Comparison of ENCODE assay signal across 8 cellular contexts in the genomic region with DNA sequence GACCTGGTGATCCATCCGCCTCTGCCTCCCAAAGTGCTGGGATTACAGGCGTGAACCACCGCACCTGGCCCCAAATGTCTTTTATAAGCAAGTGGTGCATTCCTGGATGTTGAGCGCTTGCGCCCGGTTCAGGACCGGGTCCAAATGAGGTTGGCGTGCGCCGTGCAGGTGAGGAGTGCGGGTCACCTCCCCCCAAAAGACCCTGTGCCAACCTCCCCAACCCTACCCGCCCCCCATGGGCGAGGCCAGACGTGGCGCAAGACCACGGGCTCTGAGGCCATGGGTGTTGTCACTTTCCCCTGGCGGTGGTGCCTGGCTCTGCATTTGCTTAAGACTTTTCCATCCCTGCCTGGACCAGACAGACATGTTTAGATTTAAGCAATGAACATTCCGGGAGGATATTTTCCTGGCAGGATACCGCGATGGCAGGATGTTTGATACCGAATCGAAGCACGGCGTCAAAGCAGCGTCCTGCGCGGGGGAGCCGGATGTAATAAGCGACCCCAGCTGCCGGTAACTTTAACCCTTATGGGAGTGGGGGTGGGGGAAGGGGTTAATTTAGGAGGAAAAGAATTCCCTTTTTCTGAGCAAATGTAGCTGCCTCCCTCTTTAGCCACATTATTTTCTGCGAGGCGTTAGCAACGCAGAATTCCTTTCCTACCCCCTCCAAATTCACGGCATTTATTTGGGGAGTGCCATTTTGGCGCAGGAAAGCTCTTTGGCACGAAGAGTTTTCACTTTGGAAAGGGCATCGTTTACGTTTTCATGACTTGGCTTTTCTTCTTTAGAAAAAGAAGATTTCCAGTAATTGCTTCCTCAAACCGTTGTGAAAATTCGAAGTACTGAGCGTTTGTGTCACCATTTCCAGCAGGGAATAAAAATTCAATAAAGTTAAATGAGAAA. TPM values are rescaled to one million over a fixed set of nuclear protein-coding genes. Genes with fewer than 3 reads are reported as not detected.
DNase-seq lines count a peak whose midpoint lies in the region; ATAC-seq and TF ChIP-seq lines count a peak whose summit lies in the region.

No MANE protein-coding gene starts in this region.

- 5 to 9% (median 7%) methylated on average over 36 to 41 of the region's 41 CpGs for WGBS in spleen, 5 donors

- H3K9me3 Mint-ChIP-seq in MCF 10A (ENCODE audit: unreplicated experiment) (no peaks in the 10 kb centered on the region), immature natural killer cell (no peaks in the 10 kb centered on the region)

- H3K4me3 Mint-ChIP-seq in MCF 10A (ENCODE audit: unreplicated experiment): peak overlapping the region; percentile 97
- H3K4me3 Mint-ChIP-seq in immature natural killer cell: peak overlapping the region; percentile 93 to 99 (median 97)

- intact Hi-C loops in MCF 10A (cut with micrococcal nuclease) (loop anchor here (2.0 to 5.0 kb wide), 2 partner anchors 231 to 462 kb away; no protein-coding TSS in a partner anchor), spleen (cut with DNase I; ENCODE audit: low total_unique reads) (no loop called here)

- TF ChIP-seq POLR2A in spleen (IDR thresholded peaks at IDR 0.05): no peak

- no peaks in the 10 kb centered on the region for H3K9me3 ChIP-seq in spleen

- peaks cover 19 to 70% (median 52%) of the 10 kb centered on the region in 6 donors for H3K4me1 ChIP-seq in spleen

- no TSS peak for BruUV-seq in MCF 10A (replicated peaks; lab: Mats Ljungman, UMichigan)

- H3K27ac Mint-ChIP-seq in MCF 10A (ENCODE audit: low read depth, unreplicated experiment): peak overlapping the region; percentile 98
- H3K27ac Mint-ChIP-seq in immature natural killer cell: peak overlapping the region; percentile 96 to 99 (median 98)

- H3K27ac ChIP-seq in spleen: peak overlapping the region; percentile 81 to 95 (median 90)

- peak; percentile 78 for TF ChIP-seq CTCF in AG09319 (IDR thresholded peaks at IDR 0.05; ENCODE audit: low read depth, low read length)
- peak; percentile 98 for TF ChIP-seq CTCF in MCF 10A (IDR thresholded peaks at IDR 0.05; ENCODE audit: unreplicated experiment)
- TF ChIP-seq CTCF in spleen (IDR thresholded peaks at IDR 0.05 in 8 of 11, conservative IDR thresholded peaks at IDR 0.05 in 3 of 11): peak; percentile 27 to 87 (median 74)

- H3K36me3 ChIP-seq in spleen: no peaks in the 10 kb centered on the region

- H3K27me3 ChIP-seq in spleen (replicated peaks in 1 of 7): peaks cover 0 to 76% (median 13%) of the 10 kb centered on the region in 7 donors

- H3K4me1 Mint-ChIP-seq in MCF 10A (ENCODE audit: insufficient read depth, unreplicated experiment): peaks cover 23% of the 10 kb centered on the region
- H3K4me1 Mint-ChIP-seq in immature natural killer cell: peaks cover 62 to 74% of the 10 kb centered on the region in 2 donors

- peak; percentile 31 for ATAC-seq in GM18867 (IDR thresholded peaks at IDR 0.05; ENCODE audit: unreplicated experiment)
- ATAC-seq in HG02970 (IDR thresholded peaks at IDR 0.05; ENCODE audit: low FRiP score, unreplicated experiment): no peak

- peak overlapping the region; percentile 41 to 85 (median 52) for H3K4me3 ChIP-seq in spleen

- DNase-seq in AG09319 (ENCODE audit: extremely low read depth, low read depth) (peak; percentile 54), NAMALWA (ENCODE audit: low spot score) (peak; percentile 92), T-helper 1 cell (peak in 3 of 5 donors; percentile 36 to 79 (median 44)), MCF 10A (ENCODE audit: unreplicated experiment) (peak; percentile 93), immature natural killer cell (peak; percentile 38 to 53 (median 49)), spleen (peak; percentile 85)

- H3K27me3 Mint-ChIP-seq in MCF 10A (ENCODE audit: insufficient read depth, unreplicated experiment): peaks cover 3% of the 10 kb centered on the region
- peaks cover 19 to 31% (median 22%) of the 10 kb centered on the region in 3 donors for H3K27me3 Mint-ChIP-seq in immature natural killer cell (ENCODE audit: low read depth in 3 of 3)

- POLR2A ChIA-PET in MCF 10A (lab: Yijun Ruan, JAX): interaction anchor here (0.6 to 8.2 kb wide), 21 partner anchors 10 to 1487 kb away, joined by 3 to 182 read pairs (median 5); a partner anchor contains a TSS

- CTCF ChIA-PET in MCF 10A (lab: Yijun Ruan, JAX): interaction anchor here (0.5 to 5.2 kb wide), 26 partner anchors 10 to 1948 kb away, joined by 3 to 30 read pairs (median 3); a partner anchor contains a TSS

- H3K36me3 Mint-ChIP-seq in MCF 10A (ENCODE audit: insufficient read depth, unreplicated experiment) (peaks cover 35% of the 10 kb centered on the region), immature natural killer cell (peaks cover 0 to 2% (median 0%) of the 10 kb centered on the region in 3 donors)

RNA-seq across cellular contexts. Expression of a gene that starts 27.8 kb away (rescaled TPM):
- total RNA-seq in MCF 10A (2022) (167 and 244 TPM in 2 replicates), spleen (100 to 1,000 TPM in 2 of 7 donors, 10 to 100 TPM in 5; 38.9 to 118 (median 83.8) TPM)
- polyA plus RNA-seq in immature natural killer cell (10 to 100 TPM; 13.9 to 42.4 (median 24.8) TPM), spleen (10 to 100 TPM; 21.4 to 44.9 (median 30.7) TPM)

RNA-seq across cellular contexts. Expression of a gene that starts 42.7 kb away (rescaled TPM):
- total RNA-seq in MCF 10A (2022) (not detected in 2 replicates), spleen (1 to 10 TPM; 3.5 to 7.1 (median 5.4) TPM)
- polyA plus RNA-seq in immature natural killer cell (1 to 10 TPM in 1 of 3 donors, under 1 TPM in 1, not detected in 1; 0.53 to 1.7 TPM), spleen (1 to 10 TPM in 1 of 3 donors, under 1 TPM in 2; 0.36 to 4.0 (median 0.96) TPM)

RNA-seq across cellular contexts. Expression of a gene that starts 52.7 kb away (rescaled TPM):
- 56.5 and 60.3 TPM in 2 replicates for total RNA-seq in MCF 10A (2022)
- 10 to 100 TPM in 2 of 3 donors, 1 to 10 TPM in 1; 8.8 to 27.3 (median 10.7) TPM for polyA plus RNA-seq in immature natural killer cell
- total RNA-seq in spleen: 10 to 100 TPM; 33.4 to 49.4 (median 39.8) TPM
- 10 to 100 TPM; 14.1 to 26.8 (median 20.7) TPM for polyA plus RNA-seq in spleen
